ENCODE assay signal across 1 cellular context in genomic region chr19:53897459-53897858, GRCh38.
TF ChIP-seq lines count a peak whose summit lies in the region.

No MANE protein-coding gene starts in this region.

TF ChIP-seq in K562, 482 proteins besides CTCF, POLR2A, EP300 and RAD21:
- 0 out of 2 replicates have a peak, but pooled peaks have one; percentile 50 for TF ChIP-seq HDAC2 (IDR thresholded peaks at IDR 0.05)
- no peak for TF ChIP-seq SNRNP70 (optimal IDR thresholded peaks at IDR 0.05; ENCODE audit: low read depth, low read length)
- TF ChIP-seq RBM25 (IDR thresholded peaks at IDR 0.05; ENCODE audit: low read depth, low read length, severe bottlenecking) = peak; percentile 94
- TF ChIP-seq SETDB1 (IDR thresholded peaks at IDR 0.05; ENCODE audit: low read length) = no peak
- TF ChIP-seq ZNF586 (CRISPR knock-in tag; conservative IDR thresholded peaks at IDR 0.05) = no peak
- peak; percentile 84 for TF ChIP-seq ZFP36 (IDR thresholded peaks at IDR 0.05; ENCODE audit: low read depth, low read length, partially characterized antibody)
- no peak for TF ChIP-seq RBM39 (optimal IDR thresholded peaks at IDR 0.05; ENCODE audit: low read depth, low read length)
- TF ChIP-seq HSF4 (CRISPR knock-in tag; IDR thresholded peaks at IDR 0.05; ENCODE audit: borderline replicate concordance) = no peak
- peak; percentile 83 for TF ChIP-seq BCOR (IDR thresholded peaks at IDR 0.05)
- TF ChIP-seq SMARCA5 (IDR thresholded peaks at IDR 0.05) = peak; percentile 64; the same call in 1 of the 2 replicates
- TF ChIP-seq ZNF699 (CRISPR knock-in tag; IDR thresholded peaks at IDR 0.05; ENCODE audit: insufficient replicate concordance) = no peak
TF ChIP-seq in K562: peak in this region for 5.
